8 cellular contexts compared by ENCODE assay signal in the genomic region with DNA sequence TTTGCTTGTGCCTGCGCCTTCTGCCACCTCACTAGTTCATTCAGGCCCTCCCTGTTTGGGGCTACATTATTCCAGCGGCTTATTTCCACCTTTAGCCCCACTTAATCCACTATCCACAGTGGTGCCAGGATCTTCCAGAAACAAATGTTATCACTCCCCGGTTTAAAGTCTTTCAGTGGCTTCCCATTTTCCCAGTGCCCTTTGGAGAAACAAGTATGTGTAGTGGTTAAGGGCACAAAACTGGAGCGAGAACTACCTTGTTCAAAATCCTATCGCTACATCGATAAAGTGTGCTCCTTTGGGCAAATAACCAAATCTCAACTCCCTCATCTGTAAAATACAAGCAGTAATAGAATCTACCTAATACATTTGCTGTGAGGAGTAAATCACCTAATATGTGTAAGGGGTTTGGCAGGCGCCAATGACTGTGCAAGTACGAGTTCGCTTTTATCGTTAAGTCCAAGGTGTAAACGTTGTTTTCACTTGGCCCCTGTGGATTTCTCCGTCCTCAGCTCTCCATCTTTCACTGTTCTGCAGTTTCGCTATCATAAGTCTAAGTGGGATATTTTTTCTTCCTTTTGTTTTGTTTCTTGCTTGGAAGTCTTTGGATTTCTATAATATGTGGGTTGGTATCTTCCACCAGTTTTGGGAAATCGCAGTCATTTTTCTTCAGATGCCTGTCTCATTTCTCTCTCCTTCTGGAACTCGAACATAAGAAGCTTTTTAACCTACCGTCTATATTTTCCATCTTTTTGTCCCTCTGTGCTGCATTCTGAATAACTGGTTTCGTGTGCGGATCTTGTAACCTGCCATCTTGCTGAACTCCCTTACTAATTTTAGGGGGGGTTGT. TPM values are rescaled to one million over a fixed set of nuclear protein-coding genes. Genes with fewer than 3 reads are reported as not detected.
A peak's percentile ranks its signal among the peaks of the same experiment; 100 is the strongest.
DNase-seq lines count a peak whose midpoint lies in the region; ATAC-seq, FAIRE-seq and TF ChIP-seq lines count a peak whose summit lies in the region.

No MANE protein-coding gene starts in this region.

- H2BK5ac ChIP-seq in mesenchymal stem cell (ENCODE audit: low read depth, low read length, poor library complexity, severe bottlenecking) = no peak overlapping the region

- H3K23ac ChIP-seq in mesenchymal stem cell (ENCODE audit: low read length in 2 of 2) = no peak overlapping the region

- H3K27me3 ChIP-seq in heart right ventricle = peaks cover 0 to 5% (median 0%) of the 10 kb centered on the region in 7 donors
- no peaks in the 10 kb centered on the region for H3K27me3 ChIP-seq in GM12878 (replicated peaks in 1 of 2; ENCODE audit: control insufficient read depth in 2 of 2, insufficient read depth in 2 of 2, low read length in 1 of 2)
- no peaks in the 10 kb centered on the region for H3K27me3 ChIP-seq in mesenchymal stem cell (ENCODE audit: control insufficient read depth in 1 of 2, insufficient read depth in 1 of 2, low read length in 2 of 2)
- no peaks in the 10 kb centered on the region for H3K27me3 ChIP-seq in aorta (ENCODE audit: control insufficient read depth in 1 of 2, insufficient read depth in 2 of 2, low read length in 1 of 2)

- no peak for FAIRE-seq in GM12878 (lab: Jason Lieb, UNC)

- H3K79me1 ChIP-seq in mesenchymal stem cell (replicated peaks; ENCODE audit: low read length, poor library complexity, severe bottlenecking) = peaks cover 9% of the 10 kb centered on the region

- SMC1A ChIA-PET in GM12878 (lab: Charles Lee; ENCODE audit: uncharacterized antibody, unreplicated experiment) = interaction anchor here (0.9 to 2.1 kb wide), 5 partner anchors 10 to 163 kb away, joined by 3 to 6 read pairs (median 3); no protein-coding TSS in a partner anchor

- intact Hi-C loops in heart right ventricle (cut with DNase I) (loop anchor here in 3 of 10 donors (2.0 to 10.0 kb wide), 3 partner anchors 37 to 79 kb away; partner anchors contain the start of genes GNL2 (in 2 of the 3) and SNIP1 (in 1 of the 3)), left cardiac atrium (cut with DNase I) (no loop called here), GM12878 (cut with micrococcal nuclease; ENCODE audit: unreplicated experiment) (loop anchor here (2.0 kb wide), 1 partner anchor 37 kb away; no protein-coding TSS in a partner anchor), aorta (cut with DNase I) (no loop called here)

- peak overlapping the region in 1 of 2 experiments; percentile 45 for H3K4ac ChIP-seq in mesenchymal stem cell (ENCODE audit: low read depth in 1 of 2, low read length in 2 of 2)

- TF ChIP-seq EP300 in GM12878 (IDR thresholded peaks at IDR 0.05; ENCODE audit: borderline replicate concordance in 1 of 2, control insufficient read depth in 1 of 2, low read depth in 2 of 2, low read length in 2 of 2) = no peak

- H2BK15ac ChIP-seq in mesenchymal stem cell (ENCODE audit: low read depth, poor library complexity, severe bottlenecking) = no peak overlapping the region

- peaks cover 17% of the 10 kb centered on the region for H3K79me2 ChIP-seq in GM12878 (ENCODE audit: control insufficient read depth, insufficient read depth, low read length)

- H3K27ac ChIP-seq in heart right ventricle (peak overlapping the region; percentile 69 to 99 (median 96)), GM12878 (ENCODE audit: control insufficient read depth, insufficient read depth) (peak overlapping the region; percentile 39), mesenchymal stem cell (ENCODE audit: low read length, poor library complexity, severe bottlenecking) (peak overlapping the region; percentile 81), aorta (ENCODE audit: low read depth in 1 of 2, low read length in 2 of 2) (peak overlapping the region in 1 of 2 donors; percentile 98)

- in situ Hi-C loops in GM12878 (cut with MboI) = no loop called here

- H2AFZ ChIP-seq in GM12878 (ENCODE audit: control insufficient read depth, low read depth, low read length) (peak overlapping the region; percentile 80), mesenchymal stem cell (ENCODE audit: low read depth, low read length) (peak overlapping the region; percentile 89)

- TSS peak; percentile 80 for BruUV-seq in GM12878 (replicated peaks; lab: Mats Ljungman, UMichigan)

- peaks cover 0 to 30% (median 0%) of the 10 kb centered on the region in 9 donors for H3K36me3 ChIP-seq in heart right ventricle
- peaks cover 0 to 10% of the 10 kb centered on the region in 2 experiments; a peak in 1 of 4 replicates for H3K36me3 ChIP-seq in GM12878 (ENCODE audit: control insufficient read depth in 2 of 2, insufficient read depth in 2 of 2, low read length in 1 of 2)
- H3K36me3 ChIP-seq in mesenchymal stem cell (ENCODE audit: control insufficient read depth in 1 of 2, insufficient read depth in 2 of 2, low read depth in 1 of 2, low read length in 2 of 2) = peaks cover 4 to 23% of the 10 kb centered on the region in 2 experiments
- H3K36me3 ChIP-seq in aorta (ENCODE audit: control insufficient read depth in 1 of 2, insufficient read depth in 2 of 2, low read length in 1 of 2) = no peaks in the 10 kb centered on the region

- POLR2A ChIA-PET in GM12878 (lab: Charles Lee) = interaction anchor here (0.6 to 2.7 kb wide), 7 partner anchors 9 to 357 kb away, joined by 3 to 28 read pairs (median 5); partner anchors contain the start of genes CDCA8, SNIP1 and ZC3H12A

- H2BK12ac ChIP-seq in mesenchymal stem cell (ENCODE audit: low read length in 2 of 2) = peak overlapping the region in 1 of 2 experiments; percentile 21

- no peak for ATAC-seq in heart right ventricle
- ATAC-seq in left cardiac atrium = no peak
- ATAC-seq in GM12878 = no peak
- no peak for ATAC-seq in aorta (ENCODE audit: low FRiP score)
- no peak for ATAC-seq in GM18498 (IDR thresholded peaks at IDR 0.05; ENCODE audit: unreplicated experiment)
- ATAC-seq in HG03565 (IDR thresholded peaks at IDR 0.05; ENCODE audit: unreplicated experiment) = no peak

- peak overlapping the region; percentile 90 to 91 for H3K18ac ChIP-seq in mesenchymal stem cell (ENCODE audit: low read depth in 1 of 2, low read length in 2 of 2)

- H3K9me3 ChIP-seq in heart right ventricle (no peaks in the 10 kb centered on the region), GM12878 (replicated peaks; ENCODE audit: control insufficient read depth, insufficient read depth, low read length) (no peaks in the 10 kb centered on the region), mesenchymal stem cell (ENCODE audit: control insufficient read depth, low read length) (no peaks in the 10 kb centered on the region), aorta (ENCODE audit: control insufficient read depth, low read length) (no peaks in the 10 kb centered on the region)

- peak overlapping the region; percentile 67 for H3K9ac ChIP-seq in GM12878 (ENCODE audit: control insufficient read depth, insufficient read depth, low read length)
- peak overlapping the region; percentile 96 for H3K9ac ChIP-seq in mesenchymal stem cell (ENCODE audit: low read length)

- RAD21 ChIA-PET in GM12878 (lab: Charles Lee; ENCODE audit: unreplicated experiment) = interaction anchor here (1.2 to 2.1 kb wide), 7 partner anchors 10 to 81 kb away, joined by 4 to 13 read pairs (median 6); partner anchors contain the start of genes GNL2, SNIP1 and ZC3H12A

- H2AK5ac ChIP-seq in mesenchymal stem cell (ENCODE audit: low read length, severe bottlenecking) = no peak overlapping the region

- no peak overlapping the region for H4K91ac ChIP-seq in mesenchymal stem cell (ENCODE audit: low read length)

- DNase-seq in heart right ventricle (no peak), left cardiac atrium (no peak), GM12878 (ENCODE audit: low read depth, low spot score) (no peak), mesenchymal stem cell (no peak), aorta (no peak), D341Med (ENCODE audit: low spot score) (no peak)

- H3K4me3 ChIP-seq in heart right ventricle (peak overlapping the region; percentile 59 to 96 (median 83)), GM12878 (peak overlapping the region; percentile 69), mesenchymal stem cell (ENCODE audit: insufficient read depth in 1 of 2, low read depth in 1 of 2, low read length in 2 of 2) (peak overlapping the region; percentile 92 to 97), aorta (ENCODE audit: low read length in 2 of 2) (peak overlapping the region; percentile 81 to 86)

- peak overlapping the region in 1 of 2 experiments; percentile 7 for H3K14ac ChIP-seq in mesenchymal stem cell (ENCODE audit: low read length in 2 of 2)

- no peaks in the 10 kb centered on the region for H4K20me1 ChIP-seq in GM12878 (ENCODE audit: control insufficient read depth, insufficient read depth)

- peak overlapping the region; percentile 62 for H3K4me2 ChIP-seq in GM12878 (ENCODE audit: control insufficient read depth, insufficient read depth)
- peak overlapping the region; percentile 87 for H3K4me2 ChIP-seq in mesenchymal stem cell (ENCODE audit: low read length, poor library complexity, severe bottlenecking)

- no peak for TF ChIP-seq RAD21 in GM12878 (IDR thresholded peaks at IDR 0.05; ENCODE audit: insufficient read depth, low read depth, low read length)

- H4K8ac ChIP-seq in mesenchymal stem cell (ENCODE audit: low read length) = peak overlapping the region; percentile 78

- no peak overlapping the region for H2BK120ac ChIP-seq in mesenchymal stem cell (ENCODE audit: low read depth, low read length)

- WGBS in heart right ventricle, 2 donors = 73 to 75% methylated on average over 18 of the region's 18 CpGs
- WGBS in GM12878 (ENCODE audit: insufficient coverage, insufficient replicate concordance, low lambda C conversion rate, missing lambda C conversion rate) = 71% methylated on average over 18 of the region's 18 CpGs
- WGBS in mesenchymal stem cell = 69% methylated on average over 12 of the region's 18 CpGs
- 58 to 66% methylated on average over 18 of the region's 18 CpGs for WGBS in aorta, 2 donors

- TF ChIP-seq POLR2A in GM12878 (IDR thresholded peaks at IDR 0.05; ENCODE audit: low read depth, low read length) = no peak

- CTCF ChIA-PET in GM12878 (lab: Yijun Ruan, JAX) = interaction anchor here (0.5 to 5.1 kb wide), 11 partner anchors 9 to 1088 kb away, joined by 3 to 26 read pairs (median 5); partner anchors contain the start of gene SNIP1

- TF ChIP-seq CTCF in heart right ventricle (IDR thresholded peaks at IDR 0.05) (no peak), GM12878 (IDR thresholded peaks at IDR 0.05 in 2 of 3, conservative IDR thresholded peaks at IDR 0.05 in 1 of 3; ENCODE audit: control insufficient read depth in 2 of 3, extremely low read depth in 1 of 3, insufficient read depth in 1 of 3, low read depth in 3 of 3, low read length in 3 of 3) (no peak)

- H3K4me1 ChIP-seq in heart right ventricle (peaks cover 6 to 30% (median 20%) of the 10 kb centered on the region in 9 donors), GM12878 (ENCODE audit: control insufficient read depth, insufficient read depth, low read length) (peaks cover 6% of the 10 kb centered on the region), mesenchymal stem cell (ENCODE audit: control insufficient read depth, insufficient read depth, low read depth, low read length) (peaks cover 3% of the 10 kb centered on the region), aorta (ENCODE audit: control insufficient read depth in 1 of 2, insufficient read depth in 2 of 2, low read length in 2 of 2) (no peaks in the 10 kb centered on the region)

RNA-seq across cellular contexts. Expression of gene MEAF6, which starts 0.8 kb away (rescaled TPM):
- total RNA-seq in heart right ventricle (10 to 100 TPM; 27.8 to 59.9 (median 38.0) TPM), left cardiac atrium (10 to 100 TPM; 34.6 to 36.4 TPM), GM12878 (2014; rRNA removed) (51.8 and 57.8 TPM in 2 replicates), GM12878 (2014; rRNA removed; fragmentation: Illumina TruSeq; extraction: Trizol) (53.9 and 56.4 TPM in 2 replicates), GM12878 (2021) (48.6 and 49.7 TPM in 2 replicates), aorta (10 to 100 TPM; 42.4 to 50.1 TPM)
- polyA plus RNA-seq in heart right ventricle (10 to 100 TPM; 33.8 to 34.0 TPM), GM12878 (2011; rRNA removed) (70.7 and 75.8 TPM in 2 replicates), GM12878 (2014; fragmentation: Illumina TruSeq; extraction: Trizol) (72.2 and 89.4 TPM in 2 replicates), GM12878 (2014; fragmentation: Nextera tagmentation; extraction: Ambion mirVana) (10 to 100 TPM; 30.8 to 33.3 TPM), GM12878 (2014; rRNA removed) (56.3 and 62.4 TPM in 2 replicates), GM12878 (2016; fragmentation: Nextera tagmentation; extraction: Ambion mirVana) (10 to 100 TPM; 74.7 to 75.0 TPM), aorta (10 to 100 TPM; 50.7 to 54.1 TPM)
- total RNA-seq in GM12878 (2013; cell fraction: nucleolus; rRNA removed) = 98.4 and 100 TPM in 2 replicates
- 21.0 TPM for polyA plus RNA-seq in GM12878 (2011; ENCODE audit: low read depth)
- 42.7 and 57.1 TPM in 2 replicates for polyA plus RNA-seq in GM12878 (2011; cell fraction: cytosol; rRNA removed)
- polyA plus RNA-seq in GM12878 (2011; cell fraction: nucleus; rRNA removed) = 40.8 and 43.5 TPM in 2 replicates
- 30.5 and 33.8 TPM in 2 replicates for polyA plus RNA-seq in GM12878 (2012)
- 19.6 and 26.3 TPM in 2 replicates for polyA minus RNA-seq in GM12878 (2011; rRNA and poly(A)+ RNA removed)
- polyA minus RNA-seq in GM12878 (2011; cell fraction: cytosol; rRNA and poly(A)+ RNA removed) = 14.3 and 17.0 TPM in 2 replicates
- 19.1 and 32.1 TPM in 2 replicates for polyA minus RNA-seq in GM12878 (2011; cell fraction: nucleus; rRNA and poly(A)+ RNA removed)
- polyA plus RNA-seq in mesenchymal stem cell (2013, experiment 1 of 2) = 51.7 TPM
- 53.1 TPM for polyA plus RNA-seq in mesenchymal stem cell (2013, experiment 2 of 2)

RNA-seq across cellular contexts. Expression of gene SNIP1, which starts 38.7 kb away (rescaled TPM):
- 10 to 100 TPM in 3 of 10 donors, 1 to 10 TPM in 7; 6.0 to 12.1 (median 9.2) TPM for total RNA-seq in heart right ventricle
- polyA plus RNA-seq in heart right ventricle = 1 to 10 TPM; 3.2 to 4.4 TPM
- 10 to 100 TPM in 1 of 2 donors, 1 to 10 TPM in 1; 9.9 to 10.2 TPM for total RNA-seq in left cardiac atrium
- total RNA-seq in GM12878 (2013; cell fraction: nucleolus; rRNA removed) = 21.0 and 33.3 TPM in 2 replicates
- 10.6 and 11.0 TPM in 2 replicates for total RNA-seq in GM12878 (2014; rRNA removed)
- total RNA-seq in GM12878 (2014; rRNA removed; fragmentation: Illumina TruSeq; extraction: Trizol) = 10.5 and 11.3 TPM in 2 replicates
- total RNA-seq in GM12878 (2021) = 20.6 and 22.4 TPM in 2 replicates
- polyA plus RNA-seq in GM12878 (2011; ENCODE audit: low read depth) = 5.0 TPM
- 10.2 and 10.4 TPM in 2 replicates for polyA plus RNA-seq in GM12878 (2011; rRNA removed)
- 6.1 and 11.1 TPM in 2 replicates for polyA plus RNA-seq in GM12878 (2011; cell fraction: cytosol; rRNA removed)
- 7.8 and 10.6 TPM in 2 replicates for polyA plus RNA-seq in GM12878 (2011; cell fraction: nucleus; rRNA removed)
- polyA plus RNA-seq in GM12878 (2012) = 6.9 and 7.7 TPM in 2 replicates
- polyA plus RNA-seq in GM12878 (2014; fragmentation: Illumina TruSeq; extraction: Trizol) = 10.1 and 12.6 TPM in 2 replicates
- 1 to 10 TPM; 2.7 to 3.3 TPM for polyA plus RNA-seq in GM12878 (2014; fragmentation: Nextera tagmentation; extraction: Ambion mirVana)
- 10.3 and 13.7 TPM in 2 replicates for polyA plus RNA-seq in GM12878 (2014; rRNA removed)
- polyA plus RNA-seq in GM12878 (2016; fragmentation: Nextera tagmentation; extraction: Ambion mirVana) = 1 to 10 TPM; 6.9 to 7.8 TPM
- polyA minus RNA-seq in GM12878 (2011; rRNA and poly(A)+ RNA removed) = 7.5 and 11.1 TPM in 2 replicates
- 5.5 and 10.3 TPM in 2 replicates for polyA minus RNA-seq in GM12878 (2011; cell fraction: cytosol; rRNA and poly(A)+ RNA removed)
- polyA minus RNA-seq in GM12878 (2011; cell fraction: nucleus; rRNA and poly(A)+ RNA removed) = 17.3 and 26.7 TPM in 2 replicates
- polyA plus RNA-seq in mesenchymal stem cell (2013, experiment 1 of 2) = 4.4 TPM
- 4.5 TPM for polyA plus RNA-seq in mesenchymal stem cell (2013, experiment 2 of 2)
- total RNA-seq in aorta = 10 to 100 TPM; 16.0 to 20.3 TPM
- 1 to 10 TPM; 4.8 to 6.1 TPM for polyA plus RNA-seq in aorta

RNA-seq across cellular contexts. Expression of gene ZC3H12A, which starts 41.0 kb away (rescaled TPM):
- total RNA-seq in heart right ventricle (10 to 100 TPM in 1 of 10 donors, 1 to 10 TPM in 9; 2.9 to 10.9 (median 4.9) TPM), left cardiac atrium (10 to 100 TPM in 1 of 2 donors, 1 to 10 TPM in 1; 6.4 to 13.7 TPM), GM12878 (2014; rRNA removed) (19.0 and 23.0 TPM in 2 replicates), GM12878 (2014; rRNA removed; fragmentation: Illumina TruSeq; extraction: Trizol) (9.3 and 10.9 TPM in 2 replicates), GM12878 (2021) (25.1 and 27.0 TPM in 2 replicates), aorta (10 to 100 TPM in 1 of 2 donors, 1 to 10 TPM in 1; 9.0 to 26.5 TPM)
- polyA plus RNA-seq in heart right ventricle (1 to 10 TPM; 4.5 to 5.2 TPM), GM12878 (2011; rRNA removed) (10.4 and 19.2 TPM in 2 replicates), GM12878 (2014; fragmentation: Illumina TruSeq; extraction: Trizol) (2.0 and 9.0 TPM in 2 replicates), GM12878 (2014; fragmentation: Nextera tagmentation; extraction: Ambion mirVana) (under 1 TPM; 0.35 to 0.88 TPM), GM12878 (2014; rRNA removed) (27.8 and 30.2 TPM in 2 replicates), GM12878 (2016; fragmentation: Nextera tagmentation; extraction: Ambion mirVana) (10 to 100 TPM; 11.7 to 15.9 TPM), aorta (10 to 100 TPM in 1 of 2 donors, 1 to 10 TPM in 1; 3.8 to 14.2 TPM)
- 50.7 and 64.9 TPM in 2 replicates for total RNA-seq in GM12878 (2013; cell fraction: nucleolus; rRNA removed)
- 5.7 TPM for polyA plus RNA-seq in GM12878 (2011; ENCODE audit: low read depth)
- polyA plus RNA-seq in GM12878 (2011; cell fraction: cytosol; rRNA removed) = 24.2 and 34.5 TPM in 2 replicates
- 152 and 154 TPM in 2 replicates for polyA plus RNA-seq in GM12878 (2011; cell fraction: nucleus; rRNA removed)
- polyA plus RNA-seq in GM12878 (2012) = 17.6 and 23.4 TPM in 2 replicates
- 27.5 and 57.4 TPM in 2 replicates for polyA minus RNA-seq in GM12878 (2011; rRNA and poly(A)+ RNA removed)
- polyA minus RNA-seq in GM12878 (2011; cell fraction: cytosol; rRNA and poly(A)+ RNA removed) = 15.6 and 17.7 TPM in 2 replicates
- 52.6 and 80.8 TPM in 2 replicates for polyA minus RNA-seq in GM12878 (2011; cell fraction: nucleus; rRNA and poly(A)+ RNA removed)
- polyA plus RNA-seq in mesenchymal stem cell (2013, experiment 1 of 2) = 11.2 TPM
- 11.4 TPM for polyA plus RNA-seq in mesenchymal stem cell (2013, experiment 2 of 2)

RNA-seq across cellular contexts. Expression of gene DNALI1, which starts 41.3 kb away (rescaled TPM):
- total RNA-seq in heart right ventricle = 1 to 10 TPM; 2.1 to 7.7 (median 4.0) TPM
- 1 to 10 TPM; 1.9 to 9.4 TPM for polyA plus RNA-seq in heart right ventricle
- 1 to 10 TPM; 6.2 to 6.3 TPM for total RNA-seq in left cardiac atrium
- not detected in 2 replicates for total RNA-seq in GM12878 (2013; cell fraction: nucleolus; rRNA removed)
- not detected in 2 replicates for total RNA-seq in GM12878 (2014; rRNA removed)
- total RNA-seq in GM12878 (2014; rRNA removed; fragmentation: Illumina TruSeq; extraction: Trizol) = not detected in 2 replicates
- not detected in 2 replicates for total RNA-seq in GM12878 (2021)
- polyA plus RNA-seq in GM12878 (2011; ENCODE audit: low read depth) = not detected
- polyA plus RNA-seq in GM12878 (2011; rRNA removed) = not detected in 2 replicates
- 0.04 TPM in 1 of 2 replicates, not detected in the other for polyA plus RNA-seq in GM12878 (2011; cell fraction: cytosol; rRNA removed)
- polyA plus RNA-seq in GM12878 (2011; cell fraction: nucleus; rRNA removed) = not detected in 2 replicates
- polyA plus RNA-seq in GM12878 (2012) = 0.04 and 0.06 TPM in 2 replicates
- polyA plus RNA-seq in GM12878 (2014; fragmentation: Illumina TruSeq; extraction: Trizol) = not detected in 2 replicates
- polyA plus RNA-seq in GM12878 (2014; fragmentation: Nextera tagmentation; extraction: Ambion mirVana) = under 1 TPM in 1 of 2 experiments, not detected in 1; 0.03 TPM
- not detected in 2 replicates for polyA plus RNA-seq in GM12878 (2014; rRNA removed)
- polyA plus RNA-seq in GM12878 (2016; fragmentation: Nextera tagmentation; extraction: Ambion mirVana) = under 1 TPM; 0.05 to 0.13 TPM
- polyA minus RNA-seq in GM12878 (2011; rRNA and poly(A)+ RNA removed) = not detected in 2 replicates
- not detected in 2 replicates for polyA minus RNA-seq in GM12878 (2011; cell fraction: cytosol; rRNA and poly(A)+ RNA removed)
- polyA minus RNA-seq in GM12878 (2011; cell fraction: nucleus; rRNA and poly(A)+ RNA removed) = not detected in 2 replicates
- polyA plus RNA-seq in mesenchymal stem cell (2013, experiment 1 of 2) = 15.1 TPM
- 15.8 TPM for polyA plus RNA-seq in mesenchymal stem cell (2013, experiment 2 of 2)
- 1 to 10 TPM; 5.1 to 6.2 TPM for total RNA-seq in aorta
- polyA plus RNA-seq in aorta = 10 to 100 TPM in 1 of 2 donors, 1 to 10 TPM in 1; 6.9 to 21.2 TPM
